12 cellular contexts compared by ENCODE assay signal in the genomic region with DNA sequence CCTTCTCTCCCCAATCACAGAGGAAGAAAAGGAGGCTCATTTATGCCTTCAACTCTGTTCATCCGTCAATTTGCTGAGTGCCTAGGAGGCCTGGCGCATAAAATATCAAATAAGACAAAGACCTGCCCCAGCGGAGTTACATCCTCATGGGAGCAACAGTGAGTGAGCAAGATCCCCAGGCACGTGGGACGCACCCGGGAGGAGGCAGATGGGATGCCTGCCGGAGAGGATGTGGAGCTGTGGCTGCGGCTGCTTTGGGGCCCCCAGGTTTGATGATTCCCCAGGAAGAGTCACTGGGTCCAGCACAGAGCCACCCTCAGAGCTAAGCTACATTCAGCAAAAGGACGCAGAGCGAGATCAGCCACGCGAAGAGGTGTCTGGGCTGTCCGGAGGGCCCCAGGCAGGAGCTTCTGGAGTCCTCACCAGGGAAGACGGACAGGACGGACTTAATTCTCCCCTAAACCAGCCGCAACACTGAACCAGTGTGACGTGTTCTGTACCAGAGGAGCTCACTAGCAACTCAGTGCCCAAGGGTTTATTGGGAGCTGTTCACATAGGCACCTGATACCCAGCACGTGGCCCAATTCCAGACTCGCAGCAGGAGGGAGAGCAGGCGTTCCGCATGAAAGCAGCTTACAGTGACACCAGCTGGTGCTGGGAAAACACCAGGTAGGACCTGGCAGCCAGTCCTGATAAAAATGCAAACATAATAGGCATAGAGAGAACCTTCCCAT. TPM values are rescaled to one million over a fixed set of nuclear protein-coding genes. Genes with fewer than 3 reads are reported as not detected.
A peak's percentile ranks its signal among the peaks of the same experiment; 100 is the strongest.
DNase-seq lines count a peak whose midpoint lies in the region; TF ChIP-seq lines count a peak whose summit lies in the region.
"Had no signal": no experiment of that assay in that cellular context is flagged by ENCODE, and none has a peak within 500 bp of the region (broad histone marks: within the 10 kb centered on the region; RNA-seq: fewer than 3 reads in every experiment).

No MANE protein-coding gene starts in this region.

- no peaks in the 10 kb centered on the region for H3K4me1 Mint-ChIP-seq in Calu3 (ENCODE audit: low read depth, unreplicated experiment)

- no peak overlapping the region for H3K27ac ChIP-seq in 22Rv1
- H3K27ac ChIP-seq in HEK293 (ENCODE audit: extremely low read depth, low read depth, low read length): no peak overlapping the region
- no peak overlapping the region for H3K27ac ChIP-seq in epithelial cell of prostate
- H3K27ac ChIP-seq: gastroesophageal sphincter had no signal

- TF ChIP-seq CTCF in 22Rv1 (IDR thresholded peaks at IDR 0.05): peak; percentile 46
- TF ChIP-seq CTCF in HEK293 (tag by site-specific recombination; IDR thresholded peaks at IDR 0.05): no peak
- TF ChIP-seq CTCF in Calu3 (IDR thresholded peaks at IDR 0.05; ENCODE audit: unreplicated experiment): no peak

- H3K27ac Mint-ChIP-seq in Calu3 (ENCODE audit: unreplicated experiment): no peak overlapping the region

- H3K4me3 Mint-ChIP-seq in Calu3 (ENCODE audit: low read depth, unreplicated experiment): no peak overlapping the region

- DNase-seq in NCI-H524 treated with DMSO at 0.1 percent for 48 hours (lab: John Stamatoyannopoulos, UW) (peak; percentile 97), epithelial cell of prostate (ENCODE audit: low read depth, low spot score) (peak; percentile 20), NCI-H1436 treated with DMSO at 0.1 percent for 48 hours (lab: John Stamatoyannopoulos, UW) (no peak), HuH-7.5 (ENCODE audit: low spot score) (no peak), NOMO-1 (lab: John Stamatoyannopoulos, UW; ENCODE audit: unreplicated experiment in 2 of 2) (no peak), Calu3 (no peak)
- DNase-seq: stimulated activated CD4-positive, alpha-beta T cell treated with anti-CD3 and anti-CD28 coated beads, Interleukin-4, amount 100 ng/mL, for 1 hour had no signal

- H3K9me3 Mint-ChIP-seq in Calu3 (ENCODE audit: low read depth, unreplicated experiment): no peaks in the 10 kb centered on the region

- no peaks in the 10 kb centered on the region for H3K9me3 ChIP-seq in HEK293 (ENCODE audit: control insufficient read depth, insufficient read depth, low read depth, low read length)
- H3K9me3 ChIP-seq: gastroesophageal sphincter had no signal

- intact Hi-C loops in Calu3 (cut with micrococcal nuclease; ENCODE audit: unreplicated experiment): no loop called here

- POLR2A ChIA-PET in HEK293 (lab: Yijun Ruan, JAX): no interaction called here

- no peaks in the 10 kb centered on the region for H3K36me3 Mint-ChIP-seq in Calu3 (ENCODE audit: insufficient read depth, unreplicated experiment)

- CTCF ChIA-PET in HEK293 (lab: Yijun Ruan, JAX) (interaction anchor here (0.8 kb wide), 1 partner anchor 72 kb away, joined by 3 read pairs; no protein-coding TSS in a partner anchor), Calu3 (lab: Charles Lee) (interaction anchor here (1.2 to 1.7 kb wide), 2 partner anchors 16 to 146 kb away, joined by 4 to 5 read pairs; no protein-coding TSS in a partner anchor)

- no peaks in the 10 kb centered on the region; the same call in 1 of the 2 replicates for H3K4me1 ChIP-seq in HEK293 (ENCODE audit: control insufficient read depth, insufficient read depth, low read length)
- H3K4me1 ChIP-seq: gastroesophageal sphincter had no signal

- H3K36me3 ChIP-seq in HEK293 (ENCODE audit: control insufficient read depth in 2 of 2, insufficient read depth in 1 of 2, low read length in 2 of 2): no peaks in the 10 kb centered on the region
- H3K36me3 ChIP-seq: gastroesophageal sphincter had no signal

- H3K27me3 Mint-ChIP-seq in Calu3 (ENCODE audit: unreplicated experiment): peaks cover 37% of the 10 kb centered on the region

- no TSS peak for BruUV-seq in Calu3 (replicated peaks; lab: Mats Ljungman, UMichigan)

- no peak overlapping the region for H3K4me3 ChIP-seq in HEK293 (ENCODE audit: low read depth, low read length)
- H3K4me3 ChIP-seq: gastroesophageal sphincter had no signal

TF ChIP-seq in HEK293, 187 proteins besides CTCF, POLR2A, EP300 and RAD21 (continues in another document):
- TF ChIP-seq ZNF423 (tag by site-specific recombination; IDR thresholded peaks at IDR 0.05) (peak; percentile 70), ZNF10 (tag by site-specific recombination; IDR thresholded peaks at IDR 0.05) (peak; percentile 79), ZBTB20 (tag by site-specific recombination; IDR thresholded peaks at IDR 0.05) (peak; percentile 84), GLIS2 (tag by site-specific recombination; IDR thresholded peaks at IDR 0.05) (no peak), BCL11B (tag by site-specific recombination; IDR thresholded peaks at IDR 0.05; ENCODE audit: low read depth) (no peak), ZNF530 (tag by site-specific recombination; IDR thresholded peaks at IDR 0.05; ENCODE audit: low read depth) (no peak), ZNF133 (tag by site-specific recombination; IDR thresholded peaks at IDR 0.05) (no peak; the same call in 1 of the 2 replicates), ZFHX2 (tag by site-specific recombination; conservative IDR thresholded peaks at IDR 0.05) (no peak), ZNF629 (tag by site-specific recombination; IDR thresholded peaks at IDR 0.05) (0 out of 2 replicates have a peak, but pooled peaks have one; percentile 37)
- TF ChIP-seq, protein P1, sequence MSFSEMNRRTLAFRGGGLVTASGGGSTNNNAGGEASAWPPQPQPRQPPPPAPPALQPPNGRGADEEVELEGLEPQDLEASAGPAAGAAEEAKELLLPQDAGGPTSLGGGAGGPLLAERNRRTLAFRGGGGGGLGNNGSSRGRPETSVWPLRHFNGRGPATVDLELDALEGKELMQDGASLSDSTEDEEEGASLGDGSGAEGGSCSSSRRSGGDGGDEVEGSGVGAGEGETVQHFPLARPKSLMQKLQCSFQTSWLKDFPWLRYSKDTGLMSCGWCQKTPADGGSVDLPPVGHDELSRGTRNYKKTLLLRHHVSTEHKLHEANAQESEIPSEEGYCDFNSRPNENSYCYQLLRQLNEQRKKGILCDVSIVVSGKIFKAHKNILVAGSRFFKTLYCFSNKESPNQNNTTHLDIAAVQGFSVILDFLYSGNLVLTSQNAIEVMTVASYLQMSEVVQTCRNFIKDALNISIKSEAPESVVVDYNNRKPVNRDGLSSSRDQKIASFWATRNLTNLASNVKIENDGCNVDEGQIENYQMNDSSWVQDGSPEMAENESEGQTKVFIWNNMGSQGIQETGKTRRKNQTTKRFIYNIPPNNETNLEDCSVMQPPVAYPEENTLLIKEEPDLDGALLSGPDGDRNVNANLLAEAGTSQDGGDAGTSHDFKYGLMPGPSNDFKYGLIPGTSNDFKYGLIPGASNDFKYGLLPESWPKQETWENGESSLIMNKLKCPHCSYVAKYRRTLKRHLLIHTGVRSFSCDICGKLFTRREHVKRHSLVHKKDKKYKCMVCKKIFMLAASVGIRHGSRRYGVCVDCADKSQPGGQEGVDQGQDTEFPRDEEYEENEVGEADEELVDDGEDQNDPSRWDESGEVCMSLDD (tag by site-specific recombination; IDR thresholded peaks at IDR 0.05): no peak
- TF ChIP-seq, protein P2, sequence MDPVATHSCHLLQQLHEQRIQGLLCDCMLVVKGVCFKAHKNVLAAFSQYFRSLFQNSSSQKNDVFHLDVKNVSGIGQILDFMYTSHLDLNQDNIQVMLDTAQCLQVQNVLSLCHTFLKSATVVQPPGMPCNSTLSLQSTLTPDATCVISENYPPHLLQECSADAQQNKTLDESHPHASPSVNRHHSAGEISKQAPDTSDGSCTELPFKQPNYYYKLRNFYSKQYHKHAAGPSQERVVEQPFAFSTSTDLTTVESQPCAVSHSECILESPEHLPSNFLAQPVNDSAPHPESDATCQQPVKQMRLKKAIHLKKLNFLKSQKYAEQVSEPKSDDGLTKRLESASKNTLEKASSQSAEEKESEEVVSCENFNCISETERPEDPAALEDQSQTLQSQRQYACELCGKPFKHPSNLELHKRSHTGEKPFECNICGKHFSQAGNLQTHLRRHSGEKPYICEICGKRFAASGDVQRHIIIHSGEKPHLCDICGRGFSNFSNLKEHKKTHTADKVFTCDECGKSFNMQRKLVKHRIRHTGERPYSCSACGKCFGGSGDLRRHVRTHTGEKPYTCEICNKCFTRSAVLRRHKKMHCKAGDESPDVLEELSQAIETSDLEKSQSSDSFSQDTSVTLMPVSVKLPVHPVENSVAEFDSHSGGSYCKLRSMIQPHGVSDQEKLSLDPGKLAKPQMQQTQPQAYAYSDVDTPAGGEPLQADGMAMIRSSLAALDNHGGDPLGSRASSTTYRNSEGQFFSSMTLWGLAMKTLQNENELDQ (tag by site-specific recombination; IDR thresholded peaks at IDR 0.05; ENCODE audit: low read depth): no peak
- TF ChIP-seq, protein P3, sequence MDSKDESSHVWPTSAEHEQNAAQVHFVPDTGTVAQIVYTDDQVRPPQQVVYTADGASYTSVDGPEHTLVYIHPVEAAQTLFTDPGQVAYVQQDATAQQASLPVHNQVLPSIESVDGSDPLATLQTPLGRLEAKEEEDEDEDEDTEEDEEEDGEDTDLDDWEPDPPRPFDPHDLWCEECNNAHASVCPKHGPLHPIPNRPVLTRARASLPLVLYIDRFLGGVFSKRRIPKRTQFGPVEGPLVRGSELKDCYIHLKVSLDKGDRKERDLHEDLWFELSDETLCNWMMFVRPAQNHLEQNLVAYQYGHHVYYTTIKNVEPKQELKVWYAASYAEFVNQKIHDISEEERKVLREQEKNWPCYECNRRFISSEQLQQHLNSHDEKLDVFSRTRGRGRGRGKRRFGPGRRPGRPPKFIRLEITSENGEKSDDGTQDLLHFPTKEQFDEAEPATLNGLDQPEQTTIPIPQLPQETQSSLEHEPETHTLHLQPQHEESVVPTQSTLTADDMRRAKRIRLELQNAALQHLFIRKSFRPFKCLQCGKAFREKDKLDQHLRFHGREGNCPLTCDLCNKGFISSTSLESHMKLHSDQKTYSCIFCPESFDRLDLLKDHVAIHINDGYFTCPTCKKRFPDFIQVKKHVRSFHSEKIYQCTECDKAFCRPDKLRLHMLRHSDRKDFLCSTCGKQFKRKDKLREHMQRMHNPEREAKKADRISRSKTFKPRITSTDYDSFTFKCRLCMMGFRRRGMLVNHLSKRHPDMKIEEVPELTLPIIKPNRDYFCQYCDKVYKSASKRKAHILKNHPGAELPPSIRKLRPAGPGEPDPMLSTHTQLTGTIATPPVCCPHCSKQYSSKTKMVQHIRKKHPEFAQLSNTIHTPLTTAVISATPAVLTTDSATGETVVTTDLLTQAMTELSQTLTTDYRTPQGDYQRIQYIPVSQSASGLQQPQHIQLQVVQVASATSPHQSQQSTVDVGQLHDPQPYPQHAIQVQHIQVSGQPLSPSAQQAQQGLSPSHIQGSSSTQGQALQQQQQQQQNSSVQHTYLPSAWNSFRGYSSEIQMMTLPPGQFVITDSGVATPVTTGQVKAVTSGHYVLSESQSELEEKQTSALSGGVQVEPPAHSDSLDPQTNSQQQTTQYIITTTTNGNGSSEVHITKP (tag by site-specific recombination; IDR thresholded peaks at IDR 0.05): peak; percentile 30; the same call in 1 of the 2 replicates

RNA-seq across cellular contexts. Expression of a gene that starts 11.2 kb away (rescaled TPM):
- total RNA-seq in Calu3 (2022): not detected in 2 replicates
- total RNA-seq: gastroesophageal sphincter, HT1080, urinary bladder had no signal

RNA-seq across cellular contexts. Expression of a gene that starts 26.1 kb away (rescaled TPM):
- 47.5 and 49.6 TPM in 2 replicates for total RNA-seq in Calu3 (2022)

RNA-seq across cellular contexts. Expression of a gene that starts 55.8 kb away (rescaled TPM):
- total RNA-seq in Calu3 (2022): 379 and 501 TPM in 2 replicates

Comparison
In these comparisons a context has a peak if more than half of its experiments do, and no peak if none do; other contexts are left out.
1. DNase-seq: peak in NCI-H524 treated with DMSO at 0.1 percent for 48 hours (single experiment) and epithelial cell of prostate (single experiment); none in NCI-H1436 treated with DMSO at 0.1 percent for 48 hours (single experiment), HuH-7.5 (single experiment), NOMO-1 (0 of 2) and Calu3 (single experiment).